9 cellular contexts compared by ENCODE assay signal in the genomic region with DNA sequence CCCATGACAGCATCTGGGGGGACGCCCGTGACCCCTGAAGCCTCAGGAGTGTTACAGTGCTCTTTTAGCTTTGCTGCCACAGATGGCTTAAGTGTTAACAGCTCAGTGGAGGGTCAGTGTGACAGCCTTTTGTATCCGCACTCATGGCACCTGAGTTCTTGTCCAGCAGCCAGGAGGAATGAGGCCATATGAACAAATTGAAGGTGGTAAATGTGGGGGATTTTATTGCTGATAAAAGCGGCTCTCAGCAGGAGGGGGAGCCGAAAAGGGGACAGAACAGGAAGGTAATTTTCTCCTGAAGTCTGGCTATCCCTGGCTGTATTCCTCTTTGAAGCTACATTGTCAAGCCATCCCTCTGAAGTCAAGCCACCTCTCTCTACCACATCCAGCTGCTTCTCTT.
"Had no signal": no experiment of that assay in that cellular context is flagged by ENCODE, and none has a peak within 500 bp of the region (broad histone marks: within the 10 kb centered on the region; RNA-seq: fewer than 3 reads in every experiment).

No MANE protein-coding gene starts in this region.

- H3K36me3 Mint-ChIP-seq: IgD-negative memory B cell had no signal

- DNase-seq: GOT3, H7, HFFc6, KBM-7 had no signal

- H3K4me3 ChIP-seq: HAP-1 had no signal

- H3K9me3 Mint-ChIP-seq: HFFc6 had no signal

- H3K27ac Mint-ChIP-seq: HFFc6, IgD-negative memory B cell had no signal

- H3K4me3 Mint-ChIP-seq: HFFc6, IgD-negative memory B cell had no signal

- H3K27ac ChIP-seq: HL-60 had no signal

- H3K4me1 Mint-ChIP-seq: IgD-negative memory B cell had no signal

- ATAC-seq: HCT116, HepG2 had no signal

- H3K36me3 ChIP-seq: HAP-1 had no signal
